In genomic region chr4:13876151-13876550, GRCh38 we compare ENCODE assay signal across 32 cellular contexts.
"Had no signal": no experiment of that assay in that cellular context is flagged by ENCODE, and none has a peak within 500 bp of the region (broad histone marks: within the 10 kb centered on the region; RNA-seq: fewer than 3 reads in every experiment).

No MANE protein-coding gene starts in this region.

- H3K4me1 Mint-ChIP-seq: activated B cell treated with CpG ODN at 0.5 μM for 24 hours; activated naive CD8-positive, alpha-beta T cell treated with anti-CD3 and anti-CD28 coated beads for 36 hours; IgD-negative memory B cell had no signal

- H3K27me3 Mint-ChIP-seq: activated B cell treated with CpG ODN at 0.5 μM for 24 hours; activated CD4-positive, alpha-beta memory T cell treated with anti-CD3 and anti-CD28 coated beads for 36 hours; activated naive CD8-positive, alpha-beta T cell treated with anti-CD3 and anti-CD28 coated beads for 36 hours had no signal

- ATAC-seq: activated T-cell treated with anti-CD3 and anti-CD28 coated beads, Interleukin-2, amount 50 U/mL, for 4 hours; PC-3; Right ventricle myocardium inferior had no signal

- H3K9me3 Mint-ChIP-seq: activated B cell treated with CpG ODN at 0.5 μM for 24 hours; activated CD4-positive, alpha-beta memory T cell treated with anti-CD3 and anti-CD28 coated beads for 36 hours; activated naive CD8-positive, alpha-beta T cell treated with anti-CD3 and anti-CD28 coated beads for 36 hours; activated T-helper 1 cell treated with anti-CD3 and anti-CD28 coated beads, Interleukin-12 subunit alpha, Interleukin-12 subunit beta, Interleukin-2, Interleukin-4 antibody, amounts not matched to agents 30 ng/mL and 10 ng/mL and 1 ng/mL, durations not matched to agents 14 hours and 24 hours and 36 hours had no signal

- H3K27ac Mint-ChIP-seq: activated B cell treated with CpG ODN at 0.5 μM for 24 hours; activated CD4-positive, alpha-beta memory T cell treated with anti-CD3 and anti-CD28 coated beads for 36 hours; activated naive CD8-positive, alpha-beta T cell treated with anti-CD3 and anti-CD28 coated beads for 36 hours; activated T-helper 1 cell treated with anti-CD3 and anti-CD28 coated beads, Interleukin-12 subunit alpha, Interleukin-12 subunit beta, Interleukin-2, Interleukin-4 antibody, amounts not matched to agents 30 ng/mL and 10 ng/mL and 1 ng/mL, durations not matched to agents 14 hours and 24 hours and 36 hours; IgD-negative memory B cell had no signal

- DNase-seq: activated B cell treated with CpG ODN at 0.5 μM for 24 hours; activated CD4-positive, alpha-beta memory T cell treated with anti-CD3 and anti-CD28 coated beads for 36 hours; activated CD4-positive, alpha-beta T cell treated with anti-CD3 and anti-CD28 coated beads for 4 hours; activated CD4-positive, alpha-beta T cell treated with anti-CD3 and anti-CD28 coated beads, Interleukin-2, amount 50 U/mL, for 1 hour; activated CD4-positive, CD25-positive, alpha-beta regulatory T cell treated with anti-CD3 and anti-CD28 coated beads, Interleukin-2, amount 50 U/mL, for 72 hours; activated CD8-positive, alpha-beta memory T cell treated with anti-CD3 and anti-CD28 coated beads, Interleukin-2, amount 50 U/mL, for 4 hours; activated naive CD4-positive, alpha-beta T cell treated with anti-CD3 and anti-CD28 coated beads, Interleukin-2, amount 50 U/mL, for 16 hours; activated naive CD8-positive, alpha-beta T cell treated with anti-CD3 and anti-CD28 coated beads for 36 hours; activated T-cell treated with anti-CD3 and anti-CD28 coated beads for 4 hours; activated T-cell treated with anti-CD3 and anti-CD28 coated beads, Interleukin-2, amount 50 U/mL, for 4 hours; amniotic stem cell; aorta; Karpas-422; KBM-7; NCI-H1105; NCI-H1417 treated with DMSO at 0.1 percent for 48 hours; NCI-H1930; NCI-H2171; NCI-H510A; NCI-H526; NCI-H748 treated with DMSO at 0.1 percent for 48 hours; NK-92 treated with Interleukin-12 subunit alpha and Interleukin-12 subunit beta, amount 100 ng/mL, for 24 hours; PC-3; Peyer's patch; SIG-M5; SW 1271; T-helper 1 cell; T-helper 2 cell; T-helper 9 cell had no signal

- H3K36me3 Mint-ChIP-seq: activated CD4-positive, alpha-beta memory T cell treated with anti-CD3 and anti-CD28 coated beads for 36 hours; activated naive CD8-positive, alpha-beta T cell treated with anti-CD3 and anti-CD28 coated beads for 36 hours; IgD-negative memory B cell had no signal

- H3K4me3 Mint-ChIP-seq: activated B cell treated with CpG ODN at 0.5 μM for 24 hours; activated CD4-positive, alpha-beta memory T cell treated with anti-CD3 and anti-CD28 coated beads for 36 hours; activated naive CD8-positive, alpha-beta T cell treated with anti-CD3 and anti-CD28 coated beads for 36 hours; activated T-cell treated with anti-CD3 and anti-CD28 coated beads, Interleukin-2, amount 50 U/mL, for 4 hours; activated T-helper 1 cell treated with anti-CD3 and anti-CD28 coated beads, Interleukin-12 subunit alpha, Interleukin-12 subunit beta, Interleukin-2, Interleukin-4 antibody, amounts not matched to agents 30 ng/mL and 10 ng/mL and 1 ng/mL, durations not matched to agents 14 hours and 24 hours and 36 hours; IgD-negative memory B cell had no signal
